In the genomic region with DNA sequence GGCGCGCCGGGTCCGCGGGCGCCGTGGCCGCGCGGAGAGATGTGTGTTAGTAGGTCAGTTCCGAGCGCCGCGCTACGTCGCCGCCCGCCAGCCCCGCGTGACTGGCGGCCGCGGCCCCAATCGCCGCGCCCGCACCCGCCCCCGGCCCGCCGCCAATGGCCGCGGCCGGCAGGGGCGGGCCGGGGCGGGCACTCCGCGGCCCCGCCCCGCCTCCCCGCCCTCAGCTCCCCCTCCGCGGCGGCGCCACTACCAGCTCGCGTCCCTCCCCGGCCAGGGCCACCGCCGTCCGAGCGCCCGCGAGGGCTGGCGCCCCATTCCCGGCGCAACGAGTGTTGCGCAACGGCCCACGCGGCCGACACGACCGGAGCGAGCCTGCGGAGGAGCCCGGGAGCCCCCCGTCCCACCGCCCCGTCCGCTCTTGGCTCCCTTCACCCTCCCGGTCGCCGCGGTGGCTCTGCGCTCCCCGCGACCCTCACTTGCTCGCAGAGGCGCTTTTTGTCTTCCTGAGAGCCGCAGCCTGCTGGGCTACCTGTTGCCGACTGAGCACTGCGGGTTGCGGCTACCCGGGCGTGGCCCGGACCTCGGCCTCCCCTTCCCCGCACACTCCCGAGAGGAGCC, we compare ENCODE assay signal across 8 cellular contexts. TPM values are rescaled to one million over a fixed set of nuclear protein-coding genes. Genes with fewer than 3 reads are reported as not detected.
DNase-seq lines count a peak whose midpoint lies in the region; ATAC-seq and TF ChIP-seq lines count a peak whose summit lies in the region.

A gene with protein sequence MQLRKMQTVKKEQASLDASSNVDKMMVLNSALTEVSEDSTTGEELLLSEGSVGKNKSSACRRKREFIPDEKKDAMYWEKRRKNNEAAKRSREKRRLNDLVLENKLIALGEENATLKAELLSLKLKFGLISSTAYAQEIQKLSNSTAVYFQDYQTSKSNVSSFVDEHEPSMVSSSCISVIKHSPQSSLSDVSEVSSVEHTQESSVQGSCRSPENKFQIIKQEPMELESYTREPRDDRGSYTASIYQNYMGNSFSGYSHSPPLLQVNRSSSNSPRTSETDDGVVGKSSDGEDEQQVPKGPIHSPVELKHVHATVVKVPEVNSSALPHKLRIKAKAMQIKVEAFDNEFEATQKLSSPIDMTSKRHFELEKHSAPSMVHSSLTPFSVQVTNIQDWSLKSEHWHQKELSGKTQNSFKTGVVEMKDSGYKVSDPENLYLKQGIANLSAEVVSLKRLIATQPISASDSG (minus strand): TSS at position 48 of the 618 bp plus-strand sequence. CDS start 13,098 bp downstream, outside the sequence.

- H3K27ac ChIP-seq in upper lobe of right lung: peak within 1 kb of the TSS; percentile 98

- H3K4me1 Mint-ChIP-seq in T-helper 1 cell treated with Interleukin-12 subunit alpha and Interleukin-12 subunit beta and Interleukin-4 antibody, amounts not matched to agents 30 μg/mL and 1 μg/mL, for 36 hours (ENCODE audit: low read depth): peaks cover 66% of the 10 kb centered on the region

- no peaks in the 10 kb centered on the region for H3K27me3 ChIP-seq in upper lobe of right lung

- no peaks in the 10 kb centered on the region for H3K27me3 Mint-ChIP-seq in T-helper 1 cell treated with Interleukin-12 subunit alpha and Interleukin-12 subunit beta and Interleukin-4 antibody, amounts not matched to agents 30 μg/mL and 1 μg/mL, for 36 hours (ENCODE audit: low read depth)

- peak within 1 kb of the TSS; percentile 98 for H3K4me3 Mint-ChIP-seq in T-helper 1 cell treated with Interleukin-12 subunit alpha and Interleukin-12 subunit beta and Interleukin-4 antibody, amounts not matched to agents 30 μg/mL and 1 μg/mL, for 36 hours

- POLR2A ChIA-PET in HEK293T (lab: Yijun Ruan, JAX): interaction anchor here (1.0 to 1.2 kb wide), 4 partner anchors 26 to 508 kb away, joined by 3 to 4 read pairs (median 3); no protein-coding TSS in a partner anchor

- intact Hi-C loops in left cardiac atrium (cut with DNase I) (loop anchor here in 1 of 2 donors (5.0 kb wide), 2 partner anchors 62 to 227 kb away; a partner anchor contains a TSS), posterior vena cava (cut with DNase I) (loop anchor here (10.0 kb wide), 2 partner anchors 309 to 329 kb away; no protein-coding TSS in a partner anchor), upper lobe of right lung (cut with DNase I) (loop anchor here (10.0 kb wide), 1 partner anchor 389 kb away; no protein-coding TSS in a partner anchor)

- H3K27ac Mint-ChIP-seq in T-helper 1 cell treated with Interleukin-12 subunit alpha and Interleukin-12 subunit beta and Interleukin-4 antibody, amounts not matched to agents 30 μg/mL and 1 μg/mL, for 36 hours: peak within 1 kb of the TSS; percentile 96

- H3K36me3 ChIP-seq in upper lobe of right lung: no peaks in the 10 kb centered on the region

- peaks cover 30% of the 10 kb centered on the region for H3K4me1 ChIP-seq in upper lobe of right lung

- H3K4me3 ChIP-seq in upper lobe of right lung: peak within 1 kb of the TSS; percentile 83

- H3K9me3 ChIP-seq in upper lobe of right lung: no peaks in the 10 kb centered on the region

- ATAC-seq in left cardiac atrium: peak; percentile 87 to 89
- ATAC-seq in upper lobe of right lung: peak; percentile 92

- no peak for TF ChIP-seq CTCF in upper lobe of right lung (IDR thresholded peaks at IDR 0.05)

- CTCF ChIA-PET in HEK293T (lab: Yijun Ruan, JAX): no interaction called here

- peaks cover 14% of the 10 kb centered on the region for H3K36me3 Mint-ChIP-seq in T-helper 1 cell treated with Interleukin-12 subunit alpha and Interleukin-12 subunit beta and Interleukin-4 antibody, amounts not matched to agents 30 μg/mL and 1 μg/mL, for 36 hours (ENCODE audit: low read depth)

- H3K9me3 Mint-ChIP-seq in T-helper 1 cell treated with Interleukin-12 subunit alpha and Interleukin-12 subunit beta and Interleukin-4 antibody, amounts not matched to agents 30 μg/mL and 1 μg/mL, for 36 hours: no peaks in the 10 kb centered on the region

- peak; percentile 65 for DNase-seq in GM04504 (ENCODE audit: low read depth)
- DNase-seq in HEK293T (ENCODE audit: extremely low spot score): peak; percentile 86
- peak; percentile 63 for DNase-seq in MV-4-11 (lab: John Stamatoyannopoulos, UW)
- DNase-seq in amniotic epithelial cell (ENCODE audit: low read depth): peak; percentile 70
- peak; percentile 88 for DNase-seq in left cardiac atrium
- DNase-seq in posterior vena cava (ENCODE audit: low spot score): peak; percentile 97
- DNase-seq in upper lobe of right lung: peak; percentile 94

TF ChIP-seq in HEK293T, 16 proteins besides CTCF, POLR2A, EP300 and RAD21:
- no peak for TF ChIP-seq SUZ12 (IDR thresholded peaks at IDR 0.05)
- TF ChIP-seq, protein P1, sequence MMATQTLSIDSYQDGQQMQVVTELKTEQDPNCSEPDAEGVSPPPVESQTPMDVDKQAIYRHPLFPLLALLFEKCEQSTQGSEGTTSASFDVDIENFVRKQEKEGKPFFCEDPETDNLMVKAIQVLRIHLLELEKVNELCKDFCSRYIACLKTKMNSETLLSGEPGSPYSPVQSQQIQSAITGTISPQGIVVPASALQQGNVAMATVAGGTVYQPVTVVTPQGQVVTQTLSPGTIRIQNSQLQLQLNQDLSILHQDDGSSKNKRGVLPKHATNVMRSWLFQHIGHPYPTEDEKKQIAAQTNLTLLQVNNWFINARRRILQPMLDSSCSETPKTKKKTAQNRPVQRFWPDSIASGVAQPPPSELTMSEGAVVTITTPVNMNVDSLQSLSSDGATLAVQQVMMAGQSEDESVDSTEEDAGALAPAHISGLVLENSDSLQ (IDR thresholded peaks at IDR 0.05): no peak
- TF ChIP-seq NFRKB (IDR thresholded peaks at IDR 0.05): no peak

RNA-seq across cellular contexts. Expression of the gene that starts here (rescaled TPM):
- total RNA-seq in left cardiac atrium (10 to 100 TPM; 17.4 to 45.5 TPM), posterior vena cava (10 to 100 TPM; 38.9 to 73.7 TPM), upper lobe of right lung (26.2 TPM)

Comparison
In these comparisons a context has a peak if more than half of its experiments do, and no peak if none do; other contexts are left out.
1. Peak in every context shown above with its lines: DNase-seq, ATAC-seq, H3K4me3 ChIP-seq and H3K27ac ChIP-seq.